7 cellular contexts compared by ENCODE assay signal in the genomic region with DNA sequence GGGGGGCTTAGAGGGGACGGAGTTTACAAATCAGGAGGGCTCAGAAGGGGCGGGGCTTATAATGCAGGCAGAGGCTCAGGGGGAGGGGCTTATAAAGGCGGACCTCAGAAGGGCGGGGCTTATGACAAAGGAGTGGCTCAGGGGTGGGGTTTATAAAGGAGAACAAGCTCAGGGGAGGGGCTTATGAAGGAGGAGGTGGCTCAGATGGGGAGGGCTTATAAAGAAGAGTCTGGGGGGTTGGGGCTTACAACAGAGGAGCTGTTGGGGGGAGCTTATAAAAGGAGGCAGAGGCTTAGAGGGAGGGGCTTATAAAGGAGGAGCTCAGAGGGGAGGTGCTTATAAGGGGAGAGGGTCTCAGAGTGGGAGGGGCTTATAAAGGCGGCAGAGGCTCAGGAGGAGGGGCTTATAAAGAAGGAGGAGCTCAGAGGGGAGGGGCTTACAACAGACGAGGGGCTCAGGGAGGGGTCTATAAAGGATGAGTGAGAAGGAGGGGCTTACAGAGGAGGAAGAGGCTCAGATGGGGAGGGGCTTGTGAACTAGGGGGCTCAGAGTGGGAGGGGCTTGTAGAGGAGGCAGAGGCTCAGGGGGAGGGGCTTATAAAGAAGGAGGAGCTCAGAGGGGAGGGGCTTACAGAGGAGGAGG. TPM values are rescaled to one million over a fixed set of nuclear protein-coding genes. Genes with fewer than 3 reads are reported as not detected.
A peak's percentile ranks its signal among the peaks of the same experiment; 100 is the strongest.
DNase-seq lines count a peak whose midpoint lies in the region; ATAC-seq, FAIRE-seq and TF ChIP-seq lines count a peak whose summit lies in the region.
"Had no signal": no experiment of that assay in that cellular context is flagged by ENCODE, and none has a peak within 500 bp of the region (broad histone marks: within the 10 kb centered on the region; RNA-seq: fewer than 3 reads in every experiment).

No MANE protein-coding gene starts in this region.

- H4K20me1 ChIP-seq in OCI-LY1 (ENCODE audit: insufficient read depth, low read length) = no peaks in the 10 kb centered on the region

- H3K4me3 Mint-ChIP-seq in effector memory CD8-positive, alpha-beta T cell = peak overlapping the region; percentile 68 to 78
- no peak overlapping the region for H3K4me3 Mint-ChIP-seq in progenitor cell of endocrine pancreas (ENCODE audit: low read depth)

- peak overlapping the region; percentile 71 to 72 for H3K27ac Mint-ChIP-seq in effector memory CD8-positive, alpha-beta T cell
- no peak overlapping the region for H3K27ac Mint-ChIP-seq in progenitor cell of endocrine pancreas

- H3K9ac ChIP-seq in OCI-LY1 (ENCODE audit: low read length) = no peak overlapping the region

- no peaks in the 10 kb centered on the region for H3K27me3 Mint-ChIP-seq in effector memory CD8-positive, alpha-beta T cell
- peaks cover 6% of the 10 kb centered on the region for H3K27me3 Mint-ChIP-seq in progenitor cell of endocrine pancreas

- ATAC-seq in effector memory CD8-positive, alpha-beta T cell (replicated peaks) = peak; percentile 75

- H3K27ac ChIP-seq in OCI-LY1 (ENCODE audit: low read depth, low read length, poor library complexity, severe bottlenecking) = no peak overlapping the region

- no peaks in the 10 kb centered on the region for H3K9me3 ChIP-seq in OCI-LY1 (ENCODE audit: low read length)

- H3K4me1 Mint-ChIP-seq in effector memory CD8-positive, alpha-beta T cell (ENCODE audit: low read depth in 2 of 2) = peaks cover 13 to 17% of the 10 kb centered on the region in 2 donors
- H3K4me1 Mint-ChIP-seq in progenitor cell of endocrine pancreas (ENCODE audit: low read depth) = peaks cover 4% of the 10 kb centered on the region

- no peaks in the 10 kb centered on the region for H3K9me3 Mint-ChIP-seq in effector memory CD8-positive, alpha-beta T cell
- H3K9me3 Mint-ChIP-seq in progenitor cell of endocrine pancreas (ENCODE audit: low read depth) = no peaks in the 10 kb centered on the region

- H3K79me2 ChIP-seq in OCI-LY1 (ENCODE audit: insufficient read depth, low read length) = no peaks in the 10 kb centered on the region

- no peaks in the 10 kb centered on the region for H3F3A ChIP-seq in OCI-LY1 (ENCODE audit: insufficient read depth, low read length)

- TF ChIP-seq CTCF in OCI-LY1 (IDR thresholded peaks at IDR 0.05; ENCODE audit: low read length) (no peak), progenitor cell of endocrine pancreas (IDR thresholded peaks at IDR 0.05; ENCODE audit: unreplicated experiment) (no peak)

- no peaks in the 10 kb centered on the region for H3K9me2 ChIP-seq in OCI-LY1 (ENCODE audit: low read depth, low read length)

- H3K36me3 ChIP-seq in OCI-LY1 (ENCODE audit: insufficient read depth, low read length) = no peaks in the 10 kb centered on the region

- 0 out of 2 replicates have a peak overlapping the region, but pooled peaks have one; percentile 21 for H3K4me2 ChIP-seq in OCI-LY1 (ENCODE audit: low read length)

- peaks cover 9% of the 10 kb centered on the region for H3K36me3 Mint-ChIP-seq in effector memory CD8-positive, alpha-beta T cell (ENCODE audit: insufficient read depth)
- no peaks in the 10 kb centered on the region for H3K36me3 Mint-ChIP-seq in progenitor cell of endocrine pancreas (ENCODE audit: insufficient read depth)

- no peak overlapping the region for H3K4me3 ChIP-seq in OCI-LY1 (ENCODE audit: low read depth, low read length, poor library complexity, severe bottlenecking)

- FAIRE-seq in urothelium cell line (lab: Jason Lieb, UNC) = no peak
- FAIRE-seq: endometrium had no signal

- DNase-seq in COLO829 (ENCODE audit: low spot score) = peak; percentile 79
- DNase-seq in effector memory CD8-positive, alpha-beta T cell = peak; percentile 44 to 53 (median 50)
- DNase-seq in kidney glomerular epithelial cell (lab: John Stamatoyannopoulos, UW) = no peak
- DNase-seq in progenitor cell of endocrine pancreas (ENCODE audit: low spot score, unreplicated experiment) = no peak
- DNase-seq in urothelium cell line (ENCODE audit: low spot score) = no peak

- peaks cover 28% of the 10 kb centered on the region for H3K4me1 ChIP-seq in OCI-LY1 (ENCODE audit: insufficient read depth, low read length, severe bottlenecking)

- no peaks in the 10 kb centered on the region for H3K27me3 ChIP-seq in OCI-LY1 (ENCODE audit: insufficient read depth, low read length)

- no peak overlapping the region for H2AFZ ChIP-seq in OCI-LY1 (ENCODE audit: low read length)

RNA-seq across cellular contexts. Expression of gene SMIM24, which starts 1.0 kb away (rescaled TPM):
- total RNA-seq in progenitor cell of endocrine pancreas = 1.3 and 1.6 TPM in 2 replicates

RNA-seq across cellular contexts. Expression of gene SMIM44, which starts 3.9 kb away (rescaled TPM):
- not detected in 2 replicates for total RNA-seq in progenitor cell of endocrine pancreas

RNA-seq across cellular contexts. Expression of gene DOHH, which starts 21.2 kb away (rescaled TPM):
- 9.4 and 9.9 TPM in 2 replicates for total RNA-seq in progenitor cell of endocrine pancreas

RNA-seq across cellular contexts. Expression of gene FZR1, which starts 26.8 kb away (rescaled TPM):
- total RNA-seq in progenitor cell of endocrine pancreas = 61.3 and 70.5 TPM in 2 replicates

RNA-seq across cellular contexts. Expression of gene TEKTIP1, which starts 59.7 kb away (rescaled TPM):
- 3.8 and 4.0 TPM in 2 replicates for total RNA-seq in progenitor cell of endocrine pancreas

Comparison
In these comparisons a context has a peak if more than half of its experiments do, and no peak if none do; other contexts are left out.
1. DNase-seq: peak in COLO829 (single experiment) and effector memory CD8-positive, alpha-beta T cell (3 of 3); none in kidney glomerular epithelial cell (single experiment), progenitor cell of endocrine pancreas (single experiment) and urothelium cell line (single experiment).